ENCODE assay signal across 8 cellular contexts in the genomic region with DNA sequence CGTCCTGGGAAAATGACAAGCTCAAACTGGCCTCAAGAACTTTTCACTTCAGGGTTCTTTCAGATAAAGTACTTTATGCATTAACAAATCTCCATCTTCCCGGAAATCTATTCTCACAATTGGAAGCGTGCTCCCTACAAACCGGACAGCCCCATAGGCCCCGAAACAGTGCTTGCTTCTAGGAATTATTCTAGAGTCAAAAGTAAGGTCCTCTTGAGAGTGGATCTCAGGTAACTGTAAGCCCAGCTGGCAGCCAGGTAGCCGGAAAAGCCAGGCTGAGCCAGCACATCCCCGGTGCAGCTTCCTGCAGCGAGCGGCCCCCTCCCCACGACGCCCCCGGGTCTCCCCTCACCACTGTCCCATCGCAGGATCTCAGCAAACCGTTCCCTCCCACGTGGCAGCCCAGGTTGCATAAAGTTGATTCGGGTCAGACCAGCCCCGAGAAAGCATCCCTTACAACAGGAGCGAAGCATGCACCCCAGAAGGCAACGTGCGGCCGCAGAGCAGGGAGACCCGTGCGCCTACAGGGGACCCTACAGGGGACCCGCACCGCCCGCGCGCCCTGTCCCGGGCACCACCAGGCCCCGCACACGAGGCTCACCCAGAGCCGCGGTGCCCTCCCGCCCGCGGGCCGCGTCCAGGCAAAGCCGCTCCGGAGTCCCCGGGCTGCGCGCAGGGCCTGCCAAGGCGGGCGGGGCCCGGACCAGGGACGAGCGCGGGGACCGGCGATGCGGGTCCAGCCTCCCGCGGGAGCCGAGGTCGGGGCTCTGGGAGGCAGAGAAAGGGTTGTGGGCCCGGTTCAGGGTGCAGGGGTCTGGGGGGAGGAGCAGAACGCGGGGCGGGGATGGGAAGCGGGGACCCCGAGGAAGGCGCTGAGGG. TPM values are rescaled to one million over a fixed set of nuclear protein-coding genes. Genes with fewer than 3 reads are reported as not detected.
DNase-seq lines count a peak whose midpoint lies in the region; TF ChIP-seq lines count a peak whose summit lies in the region.

No MANE protein-coding gene starts in this region.

- H3K23me2 ChIP-seq in H9 (ENCODE audit: insufficient read length, low read depth, low read length, poor library complexity, severe bottlenecking): peaks cover 9% of the 10 kb centered on the region

- DNase-seq in AG20443 (ENCODE audit: low spot score) (peak; percentile 61), H9 (peak; percentile 27), esophagus squamous epithelium (lab: John Stamatoyannopoulos, UW) (no peak), NOMO-1 (lab: John Stamatoyannopoulos, UW; ENCODE audit: unreplicated experiment in 2 of 2) (no peak), SKM-1 (lab: John Stamatoyannopoulos, UW; ENCODE audit: unreplicated experiment) (no peak), NCI-H2196 (lab: John Stamatoyannopoulos, UW; ENCODE audit: unreplicated experiment) (no peak)

- no peak overlapping the region for H2BK120ac ChIP-seq in H9 (ENCODE audit: low read depth, low read length, poor library complexity, severe bottlenecking)

- H2BK5ac ChIP-seq in H9 (ENCODE audit: insufficient read length, low read length): no peak overlapping the region

- H3K4me1 ChIP-seq in H9 (ENCODE audit: insufficient read depth, low read length): peaks cover 5% of the 10 kb centered on the region; the same call in 1 of the 2 replicates
- peaks cover 18 to 32% (median 19%) of the 10 kb centered on the region in 3 donors for H3K4me1 ChIP-seq in esophagus squamous epithelium

- H2BK15ac ChIP-seq in H9 (ENCODE audit: low read depth, low read length): no peak overlapping the region; the same call in 1 of the 2 replicates

- H3T11ph ChIP-seq in H9 (ENCODE audit: low read length): no peak overlapping the region

- H3K4me2 ChIP-seq in H9 (ENCODE audit: insufficient read depth, insufficient read length, low read length) (peak overlapping the region; percentile 77), neural cell (ENCODE audit: low read length) (peak overlapping the region; percentile 59)

- no peak overlapping the region for H2AK5ac ChIP-seq in H9 (ENCODE audit: insufficient read length, low read length)

- H3K27me3 Mint-ChIP-seq in H9 (ENCODE audit: low read depth): peaks cover 6% of the 10 kb centered on the region

- H2BK20ac ChIP-seq in H9 (ENCODE audit: low read depth, low read length, poor library complexity, severe bottlenecking): no peak overlapping the region

- peaks cover 4% of the 10 kb centered on the region for H3K79me1 ChIP-seq in H9 (ENCODE audit: insufficient read depth, low read depth, low read length, poor library complexity, severe bottlenecking)

- H3K4me1 Mint-ChIP-seq in H9: peaks cover 28 to 40% of the 10 kb centered on the region in 2 experiments

- peak overlapping the region in 1 of 3 experiments; percentile 24; a peak in 1 of 7 replicates for H3K27ac Mint-ChIP-seq in H9

- H4K91ac ChIP-seq in H9 (ENCODE audit: insufficient read length, low read depth, low read length): no peak overlapping the region

- H3K9me3 Mint-ChIP-seq in H9: no peaks in the 10 kb centered on the region

- H3K23ac ChIP-seq in H9 (ENCODE audit: insufficient read length, low read depth, low read length): no peak overlapping the region

- H3K27me3 ChIP-seq in H9 (ENCODE audit: insufficient read depth, low read length): no peaks in the 10 kb centered on the region
- H3K27me3 ChIP-seq in esophagus squamous epithelium: no peaks in the 10 kb centered on the region
- no peaks in the 10 kb centered on the region for H3K27me3 ChIP-seq in neural cell (ENCODE audit: insufficient read depth, low read depth, low read length)

- peak overlapping the region; percentile 83 to 96 for H3K4me3 Mint-ChIP-seq in H9

- no peak overlapping the region for H4K5ac ChIP-seq in H9 (ENCODE audit: insufficient read length, low read depth, low read length)

- no peak overlapping the region for H3K18ac ChIP-seq in H9 (ENCODE audit: insufficient read length, low read depth, low read length)

- no peak for TF ChIP-seq CTCF in H9 (conservative IDR thresholded peaks at IDR 0.05)
- TF ChIP-seq CTCF in VCaP (conservative IDR thresholded peaks at IDR 0.05): no peak
- no peak for TF ChIP-seq CTCF in esophagus squamous epithelium (IDR thresholded peaks at IDR 0.05)
- TF ChIP-seq CTCF in neural cell (IDR thresholded peaks at IDR 0.05; ENCODE audit: poor library complexity, severe bottlenecking): no peak

- H3K4me3 ChIP-seq in esophagus squamous epithelium (peak overlapping the region; percentile 64 to 94 (median 79)), neural cell (ENCODE audit: low read length) (peak overlapping the region; percentile 81)

- H2AFZ ChIP-seq in H9 (ENCODE audit: low read length) (no peak overlapping the region), neural cell (ENCODE audit: low read depth, low read length) (no peak overlapping the region)

- H3K9ac ChIP-seq in H9 (ENCODE audit: extremely low read depth, insufficient read length, low read length) (peak overlapping the region; percentile 65), neural cell (ENCODE audit: low read length) (peak overlapping the region; percentile 74)

- no peak for TF ChIP-seq RAD21 in neural cell (conservative IDR thresholded peaks at IDR 0.05)

- H2BK12ac ChIP-seq in H9 (ENCODE audit: insufficient read length, low read depth, low read length): no peak overlapping the region

- no peaks in the 10 kb centered on the region for H3K9me3 ChIP-seq in H9 (ENCODE audit: control insufficient read depth, low read depth, low read length)
- no peaks in the 10 kb centered on the region for H3K9me3 ChIP-seq in esophagus squamous epithelium
- H3K9me3 ChIP-seq in neural cell (ENCODE audit: low read length): no peaks in the 10 kb centered on the region

- intact Hi-C loops in esophagus squamous epithelium (cut with DNase I): no loop called here

- no peak overlapping the region for H4K8ac ChIP-seq in H9 (replicated peaks; ENCODE audit: insufficient read length, low read depth, low read length)

- H3K36me3 ChIP-seq in esophagus squamous epithelium (peaks cover 0 to 31% (median 0%) of the 10 kb centered on the region in 3 donors), neural cell (ENCODE audit: insufficient read depth, low read length) (no peaks in the 10 kb centered on the region)

- H3K27ac ChIP-seq in H9 (ENCODE audit: insufficient read length, low read depth, low read length) (no peak overlapping the region), VCaP (peak overlapping the region; percentile 75), esophagus squamous epithelium (peak overlapping the region in 3 of 4 donors; percentile 88 to 96 (median 94)), neural cell (ENCODE audit: low read length) (no peak overlapping the region)

- H3K79me2 ChIP-seq in H9 (ENCODE audit: insufficient read depth, low read length): peaks cover 44% of the 10 kb centered on the region
- H3K79me2 ChIP-seq in neural cell (replicated peaks; ENCODE audit: insufficient read depth, low read length): peaks cover 11% of the 10 kb centered on the region

- no peak overlapping the region for H3K56ac ChIP-seq in H9 (ENCODE audit: insufficient read length, low read depth, low read length)

- no peaks in the 10 kb centered on the region for H3K9me2 ChIP-seq in neural cell (ENCODE audit: insufficient read depth, low read length)

- H3F3A ChIP-seq in neural cell (ENCODE audit: insufficient read depth, low read length, poor library complexity, severe bottlenecking): no peaks in the 10 kb centered on the region

- TF ChIP-seq POLR2A in esophagus squamous epithelium (IDR thresholded peaks at IDR 0.05): no peak

- no peak overlapping the region for H3K4ac ChIP-seq in H9 (ENCODE audit: low read depth, low read length)

- no peak for TF ChIP-seq EP300 in neural cell (conservative IDR thresholded peaks at IDR 0.05; ENCODE audit: poor library complexity, severe bottlenecking)

- peaks cover 20 to 41% (median 30%) of the 10 kb centered on the region in 3 experiments; a peak in 6 of 7 replicates for H3K36me3 Mint-ChIP-seq in H9 (ENCODE audit: insufficient read depth in 1 of 3, low read depth in 3 of 3)

- no peaks in the 10 kb centered on the region for H4K20me1 ChIP-seq in H9 (ENCODE audit: control insufficient read depth, insufficient read depth, insufficient read length)
- peaks cover 20% of the 10 kb centered on the region for H4K20me1 ChIP-seq in neural cell (ENCODE audit: insufficient read depth)

- WGBS in H9 (ENCODE audit: extremely low coverage, insufficient read length, low lambda C conversion rate): no CpG with 5 or more reads among the region's 63 CpGs
- 11 to 13% methylated on average over 11 of the region's 63 CpGs for WGBS in esophagus squamous epithelium, 2 donors

- H3K14ac ChIP-seq in H9 (ENCODE audit: insufficient read depth, low read length): peak overlapping the region; percentile 80

TF ChIP-seq in neural cell, 6 proteins besides CTCF, POLR2A, EP300 and RAD21:
- TF ChIP-seq EZH2 (IDR thresholded peaks at IDR 0.05; ENCODE audit: borderline replicate concordance, insufficient read depth, low read length, poor library complexity, severe bottlenecking) (no peak), MXI1 (conservative IDR thresholded peaks at IDR 0.05; ENCODE audit: poor library complexity, severe bottlenecking) (peak; percentile 75)
- TF ChIP-seq, protein P1, sequence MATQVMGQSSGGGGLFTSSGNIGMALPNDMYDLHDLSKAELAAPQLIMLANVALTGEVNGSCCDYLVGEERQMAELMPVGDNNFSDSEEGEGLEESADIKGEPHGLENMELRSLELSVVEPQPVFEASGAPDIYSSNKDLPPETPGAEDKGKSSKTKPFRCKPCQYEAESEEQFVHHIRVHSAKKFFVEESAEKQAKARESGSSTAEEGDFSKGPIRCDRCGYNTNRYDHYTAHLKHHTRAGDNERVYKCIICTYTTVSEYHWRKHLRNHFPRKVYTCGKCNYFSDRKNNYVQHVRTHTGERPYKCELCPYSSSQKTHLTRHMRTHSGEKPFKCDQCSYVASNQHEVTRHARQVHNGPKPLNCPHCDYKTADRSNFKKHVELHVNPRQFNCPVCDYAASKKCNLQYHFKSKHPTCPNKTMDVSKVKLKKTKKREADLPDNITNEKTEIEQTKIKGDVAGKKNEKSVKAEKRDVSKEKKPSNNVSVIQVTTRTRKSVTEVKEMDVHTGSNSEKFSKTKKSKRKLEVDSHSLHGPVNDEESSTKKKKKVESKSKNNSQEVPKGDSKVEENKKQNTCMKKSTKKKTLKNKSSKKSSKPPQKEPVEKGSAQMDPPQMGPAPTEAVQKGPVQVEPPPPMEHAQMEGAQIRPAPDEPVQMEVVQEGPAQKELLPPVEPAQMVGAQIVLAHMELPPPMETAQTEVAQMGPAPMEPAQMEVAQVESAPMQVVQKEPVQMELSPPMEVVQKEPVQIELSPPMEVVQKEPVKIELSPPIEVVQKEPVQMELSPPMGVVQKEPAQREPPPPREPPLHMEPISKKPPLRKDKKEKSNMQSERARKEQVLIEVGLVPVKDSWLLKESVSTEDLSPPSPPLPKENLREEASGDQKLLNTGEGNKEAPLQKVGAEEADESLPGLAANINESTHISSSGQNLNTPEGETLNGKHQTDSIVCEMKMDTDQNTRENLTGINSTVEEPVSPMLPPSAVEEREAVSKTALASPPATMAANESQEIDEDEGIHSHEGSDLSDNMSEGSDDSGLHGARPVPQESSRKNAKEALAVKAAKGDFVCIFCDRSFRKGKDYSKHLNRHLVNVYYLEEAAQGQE (IDR thresholded peaks at IDR 0.05; ENCODE audit: borderline replicate concordance): no peak

RNA-seq across cellular contexts. Expression of a gene that starts 0.9 kb away (rescaled TPM):
- total RNA-seq in H9 (2021): 222 and 231 TPM in 2 replicates
- 10 to 100 TPM in 3 of 4 donors, 1 to 10 TPM in 1; 7.7 to 44.8 (median 12.0) TPM for total RNA-seq in esophagus squamous epithelium
- 61.8 and 63.4 TPM in 2 replicates for polyA plus RNA-seq in neural cell
- polyA minus RNA-seq in neural cell: 68.9 and 88.1 TPM in 2 replicates

Comparison
In these comparisons a context has a peak if more than half of its experiments do, and no peak if none do; other contexts are left out.
1. DNase-seq: peak in AG20443 (single experiment) and H9 (single experiment); none in esophagus squamous epithelium (single experiment), NOMO-1 (0 of 2), SKM-1 (single experiment) and NCI-H2196 (single experiment).
2. H3K27ac ChIP-seq: peak in VCaP (single experiment) and esophagus squamous epithelium (3 of 4); none in H9 (single experiment) and neural cell (single experiment).